8 cellular contexts compared by ENCODE assay signal in the genomic region with DNA sequence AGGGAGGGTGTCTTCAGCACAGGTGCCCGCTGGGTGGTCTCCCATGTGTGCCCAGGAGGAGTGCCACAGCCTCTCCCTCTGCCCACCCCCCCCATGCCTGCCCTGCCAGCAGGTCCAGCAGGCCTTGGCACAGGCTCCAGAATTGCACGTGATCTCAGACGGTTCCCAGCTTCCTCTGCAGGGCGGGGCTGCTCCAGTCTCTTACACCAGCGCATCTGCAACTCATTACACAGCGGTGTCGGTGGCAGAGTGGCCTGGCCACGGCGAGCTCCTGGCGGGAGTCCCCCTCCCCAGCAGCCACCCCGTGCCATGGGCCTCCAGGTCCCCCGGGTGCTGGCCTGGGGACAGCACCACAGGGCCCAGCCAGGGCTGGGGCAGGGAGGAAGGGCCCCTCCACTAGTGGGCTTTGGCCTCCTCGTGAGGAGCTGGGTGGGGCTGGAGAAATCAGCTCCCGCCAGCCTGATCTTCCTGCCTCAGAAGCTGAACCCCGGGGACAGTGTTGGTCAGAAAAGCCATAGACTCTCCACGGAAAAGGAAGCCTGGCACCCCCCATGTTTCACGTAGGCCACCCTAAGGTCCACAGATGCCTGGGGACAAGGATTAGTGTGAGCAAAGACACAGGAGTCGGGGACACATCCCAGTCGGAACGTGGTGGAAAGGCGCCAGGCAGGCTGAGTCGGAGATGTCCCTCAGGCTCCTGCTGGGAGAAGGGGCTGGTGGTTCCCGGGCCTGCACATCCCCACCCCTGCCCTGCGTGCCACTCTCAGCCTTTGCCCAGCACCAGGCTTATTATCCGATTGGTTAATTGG. TPM values are rescaled to one million over a fixed set of nuclear protein-coding genes. Genes with fewer than 3 reads are reported as not detected.
DNase-seq lines count a peak whose midpoint lies in the region; ATAC-seq, FAIRE-seq and TF ChIP-seq lines count a peak whose summit lies in the region.

No MANE protein-coding gene starts in this region.

- H3K9me3 ChIP-seq in testis, result no peaks in the 10 kb centered on the region

- H3K27ac Mint-ChIP-seq in stimulated activated effector memory CD8-positive, alpha-beta T cell treated with anti-CD3 and anti-CD28 coated beads, Interleukin-12 subunit alpha, Interleukin-12 subunit beta, amount 100 ng/mL, for 72 hours, result no peak overlapping the region

- DNase-seq in H54 (ENCODE audit: insufficient read length, low spot score), result peak; percentile 97
- DNase-seq in NCI-H774 (lab: John Stamatoyannopoulos, UW), result peak; percentile 26
- DNase-seq in cardiac fibroblast (ENCODE audit: low read depth in 2 of 2), result peak; percentile 78 to 91
- DNase-seq in left lobe of liver (ENCODE audit: low spot score), result peak; percentile 95
- DNase-seq in testis, result peak; percentile 95
- no peak for DNase-seq in stimulated activated effector memory CD8-positive, alpha-beta T cell treated with anti-CD3 and anti-CD28 coated beads, Interleukin-12 subunit alpha, Interleukin-12 subunit beta, amount 100 ng/mL, for 72 hours (ENCODE audit: low spot score in 2 of 2)
- no peak for DNase-seq in GM19238 (ENCODE audit: insufficient read length, low spot score)
- no peak for DNase-seq in activated CD4-positive, alpha-beta T cell treated with anti-CD3 and anti-CD28 coated beads, Interleukin-2, amount 50 U/mL, for 48 hours

- H3K27ac ChIP-seq in testis, result peak overlapping the region; percentile 52 to 78

- TF ChIP-seq CTCF in cardiac fibroblast (IDR thresholded peaks at IDR 0.05; ENCODE audit: low read depth, low read length) (no peak), testis (IDR thresholded peaks at IDR 0.05) (no peak)

- no peaks in the 10 kb centered on the region for H3K9me3 Mint-ChIP-seq in stimulated activated effector memory CD8-positive, alpha-beta T cell treated with anti-CD3 and anti-CD28 coated beads, Interleukin-12 subunit alpha, Interleukin-12 subunit beta, amount 100 ng/mL, for 72 hours

- peaks cover 27% of the 10 kb centered on the region for H3K4me1 Mint-ChIP-seq in stimulated activated effector memory CD8-positive, alpha-beta T cell treated with anti-CD3 and anti-CD28 coated beads, Interleukin-12 subunit alpha, Interleukin-12 subunit beta, amount 100 ng/mL, for 72 hours

- H3K4me3 ChIP-seq in cardiac fibroblast (replicated peaks in 1 of 2; ENCODE audit: low read depth in 2 of 2, low read length in 2 of 2) (no peak overlapping the region), testis (no peak overlapping the region)

- peak; percentile 47 for TF ChIP-seq POLR2A in H54 (IDR thresholded peaks at IDR 0.05; ENCODE audit: low read depth, low read length)
- no peak for TF ChIP-seq POLR2A in testis (IDR thresholded peaks at IDR 0.05)

- intact Hi-C loops in testis (cut with DNase I; ENCODE audit: low total_unique reads), result no loop called here

- no peaks in the 10 kb centered on the region for H3K36me3 Mint-ChIP-seq in stimulated activated effector memory CD8-positive, alpha-beta T cell treated with anti-CD3 and anti-CD28 coated beads, Interleukin-12 subunit alpha, Interleukin-12 subunit beta, amount 100 ng/mL, for 72 hours

- 47 to 48% methylated on average over 15 to 25 of the region's 25 CpGs for WGBS in testis, 2 donors

- no peak overlapping the region for H3K4me3 Mint-ChIP-seq in stimulated activated effector memory CD8-positive, alpha-beta T cell treated with anti-CD3 and anti-CD28 coated beads, Interleukin-12 subunit alpha, Interleukin-12 subunit beta, amount 100 ng/mL, for 72 hours

- peaks cover 64% of the 10 kb centered on the region for H3K4me1 ChIP-seq in testis

- no peaks in the 10 kb centered on the region for H3K27me3 ChIP-seq in testis

- FAIRE-seq in H54 (lab: Jason Lieb, UNC), result peak; percentile 82

- H3K36me3 ChIP-seq in testis (ENCODE audit: low read depth, missing control alignments), result no peaks in the 10 kb centered on the region

- ATAC-seq in left lobe of liver, result peak; percentile 57
- no peak for ATAC-seq in stimulated activated effector memory CD8-positive, alpha-beta T cell treated with anti-CD3 and anti-CD28 coated beads, Interleukin-12 subunit alpha, Interleukin-12 subunit beta, amount 100 ng/mL, for 72 hours

RNA-seq across cellular contexts. Expression of a gene that starts 40.2 kb away (rescaled TPM):
- total RNA-seq in left lobe of liver, result 163 TPM
- 10 to 100 TPM; 47.3 to 61.0 TPM for total RNA-seq in testis
- polyA plus RNA-seq in testis (ENCODE audit: insufficient read depth, low read depth, low replicate concordance), result 31.3 TPM

Comparison
In these comparisons a context has a peak if more than half of its experiments do, and no peak if none do; other contexts are left out.
1. DNase-seq: peak in H54 (single experiment), NCI-H774 (single experiment), cardiac fibroblast (2 of 2), left lobe of liver (single experiment) and testis (single experiment); none in stimulated activated effector memory CD8-positive, alpha-beta T cell treated with anti-CD3 and anti-CD28 coated beads, Interleukin-12 subunit alpha, Interleukin-12 subunit beta, amount 100 ng/mL, for 72 hours (0 of 2), GM19238 (single experiment) and activated CD4-positive, alpha-beta T cell treated with anti-CD3 and anti-CD28 coated beads, Interleukin-2, amount 50 U/mL, for 48 hours (0 of 2).